16 cellular contexts compared by ENCODE assay signal in genomic region chr10:23448323-23448722, GRCh38. TPM values are rescaled to one million over a fixed set of nuclear protein-coding genes. Genes with fewer than 3 reads are reported as not detected.
DNase-seq lines count a peak whose midpoint lies in the region; ATAC-seq and TF ChIP-seq lines count a peak whose summit lies in the region.
"Had no signal": no experiment of that assay in that cellular context is flagged by ENCODE, and none has a peak within 500 bp of the region (broad histone marks: within the 10 kb centered on the region; RNA-seq: fewer than 3 reads in every experiment).

No MANE protein-coding gene starts in this region.

- H3K27me3 ChIP-seq in Loucy (ENCODE audit: insufficient read depth, low read length, poor library complexity, severe bottlenecking), result no peaks in the 10 kb centered on the region
- H3K27me3 ChIP-seq: SJCRH30, thyroid gland had no signal

- H3K9me2 ChIP-seq in Loucy (replicated peaks; ENCODE audit: low read depth, low read length), result no peaks in the 10 kb centered on the region

- no peaks in the 10 kb centered on the region for H3K9me3 Mint-ChIP-seq in stimulated activated naive CD8-positive, alpha-beta T cell treated with anti-CD3 and anti-CD28 coated beads, Interleukin-15, Interleukin-2, amounts not matched to agents 100 ng/mL and 50 ng/mL, for 24 hours
- H3K9me3 Mint-ChIP-seq in endothelial cell (ENCODE audit: unreplicated experiment), result no peaks in the 10 kb centered on the region

- peak overlapping the region; percentile 58; the same call in 1 of the 2 replicates for H2AFZ ChIP-seq in Loucy (ENCODE audit: low read length)

- peaks cover 53% of the 10 kb centered on the region for H3K4me1 Mint-ChIP-seq in stimulated activated naive CD8-positive, alpha-beta T cell treated with anti-CD3 and anti-CD28 coated beads, Interleukin-15, Interleukin-2, amounts not matched to agents 100 ng/mL and 50 ng/mL, for 24 hours (ENCODE audit: low read depth)
- peaks cover 41% of the 10 kb centered on the region for H3K4me1 Mint-ChIP-seq in endothelial cell (ENCODE audit: unreplicated experiment)

- peak overlapping the region; percentile 86 for H3K27ac Mint-ChIP-seq in stimulated activated naive CD8-positive, alpha-beta T cell treated with anti-CD3 and anti-CD28 coated beads, Interleukin-15, Interleukin-2, amounts not matched to agents 100 ng/mL and 50 ng/mL, for 24 hours
- H3K27ac Mint-ChIP-seq in endothelial cell (ENCODE audit: unreplicated experiment), result peak overlapping the region; percentile 86

- no peak for DNase-seq in stimulated activated naive CD8-positive, alpha-beta T cell treated with anti-CD3 and anti-CD28 coated beads, Interleukin-15, Interleukin-2, amounts not matched to agents 100 U/mL and 50 U/mL, for 24 hours
- DNase-seq in endothelial cell (ENCODE audit: low spot score), result no peak
- DNase-seq in NCI-H2227 treated with DMSO at 0.1 percent for 48 hours (lab: John Stamatoyannopoulos, UW), result no peak
- DNase-seq in GF-D8 (lab: John Stamatoyannopoulos, UW), result no peak
- no peak for DNase-seq in pons (ENCODE audit: low spot score)
- DNase-seq: activated effector memory CD4-positive, alpha-beta T cell treated with anti-CD3 and anti-CD28 coated beads, Interleukin-2, amount 50 U/mL, for 16 hours; mucosa of descending colon; NCI-H2081 treated with DMSO at 0.1 percent for 48 hours; NCI-H524; PC-3; stimulated activated CD4-positive, alpha-beta T cell treated with anti-CD3 and anti-CD28 coated beads, Interleukin-4, amount 100 ng/mL, for 24 hours; thyroid gland had no signal

- no peaks in the 10 kb centered on the region for H3K27me3 Mint-ChIP-seq in stimulated activated naive CD8-positive, alpha-beta T cell treated with anti-CD3 and anti-CD28 coated beads, Interleukin-15, Interleukin-2, amounts not matched to agents 100 ng/mL and 50 ng/mL, for 24 hours
- no peaks in the 10 kb centered on the region for H3K27me3 Mint-ChIP-seq in endothelial cell (ENCODE audit: unreplicated experiment)

- no peak for ATAC-seq in stimulated activated naive CD8-positive, alpha-beta T cell treated with anti-CD3 and anti-CD28 coated beads, Interleukin-15, Interleukin-2, amounts not matched to agents 100 U/mL and 50 U/mL, for 24 hours
- no peak for ATAC-seq in GM21526 (IDR thresholded peaks at IDR 0.05; ENCODE audit: low FRiP score, unreplicated experiment)
- ATAC-seq: PC-3 had no signal

- no peaks in the 10 kb centered on the region for H3F3A ChIP-seq in Loucy (ENCODE audit: low read depth)

- H3K4me3 ChIP-seq in Loucy (ENCODE audit: low read length, poor library complexity, severe bottlenecking), result no peak overlapping the region
- H3K4me3 ChIP-seq: mucosa of descending colon, SJCRH30, thyroid gland had no signal

- H3K9ac ChIP-seq in Loucy (ENCODE audit: low read depth, low read length, poor library complexity, severe bottlenecking), result no peak overlapping the region

- no peak overlapping the region for H3K4me2 ChIP-seq in Loucy (ENCODE audit: low read depth, low read length, poor library complexity, severe bottlenecking)

- peaks cover 12% of the 10 kb centered on the region for H3K36me3 Mint-ChIP-seq in stimulated activated naive CD8-positive, alpha-beta T cell treated with anti-CD3 and anti-CD28 coated beads, Interleukin-15, Interleukin-2, amounts not matched to agents 100 ng/mL and 50 ng/mL, for 24 hours (ENCODE audit: low read depth)
- H3K36me3 Mint-ChIP-seq in endothelial cell (ENCODE audit: low read depth, unreplicated experiment), result no peaks in the 10 kb centered on the region

- H3K9me3 ChIP-seq in Loucy (ENCODE audit: insufficient read depth, low read depth, low read length), result no peaks in the 10 kb centered on the region
- H3K9me3 ChIP-seq: mucosa of descending colon, SJCRH30, thyroid gland had no signal

- H3K4me1 ChIP-seq in Loucy (ENCODE audit: insufficient read depth, low read length, poor library complexity, severe bottlenecking), result peaks cover 7% of the 10 kb centered on the region

- TF ChIP-seq CTCF in Loucy (conservative IDR thresholded peaks at IDR 0.05; ENCODE audit: low read length), result no peak
- TF ChIP-seq CTCF in endothelial cell (IDR thresholded peaks at IDR 0.05; ENCODE audit: unreplicated experiment), result no peak

- H4K20me1 ChIP-seq in Loucy (ENCODE audit: insufficient read depth, low read length, poor library complexity, severe bottlenecking), result no peaks in the 10 kb centered on the region

- H3K79me2 ChIP-seq in Loucy (ENCODE audit: insufficient read depth, low read length), result no peaks in the 10 kb centered on the region

- no peak overlapping the region for H3K4me3 Mint-ChIP-seq in stimulated activated naive CD8-positive, alpha-beta T cell treated with anti-CD3 and anti-CD28 coated beads, Interleukin-15, Interleukin-2, amounts not matched to agents 100 ng/mL and 50 ng/mL, for 24 hours
- H3K4me3 Mint-ChIP-seq in endothelial cell (ENCODE audit: unreplicated experiment), result no peak overlapping the region

- H3K36me3 ChIP-seq in Loucy (ENCODE audit: insufficient read depth, low read length), result no peaks in the 10 kb centered on the region
- H3K36me3 ChIP-seq: thyroid gland had no signal

RNA-seq across cellular contexts. Expression of gene OTUD1, which starts 9.4 kb away (rescaled TPM):
- total RNA-seq in endothelial cell (ENCODE audit: unreplicated experiment), result 11.9 TPM
